In genomic region chr9:121359358-121360294, GRCh38 we compare ENCODE assay signal across 11 cellular contexts. TPM values are rescaled to one million over a fixed set of nuclear protein-coding genes. Genes with fewer than 3 reads are reported as not detected.
DNase-seq lines count a peak whose midpoint lies in the region; ATAC-seq and TF ChIP-seq lines count a peak whose summit lies in the region.
"Had no signal": no experiment of that assay in that cellular context is flagged by ENCODE, and none has a peak within 500 bp of the region (broad histone marks: within the 10 kb centered on the region; RNA-seq: fewer than 3 reads in every experiment).

No MANE protein-coding gene starts in this region.

- no peaks in the 10 kb centered on the region for H3K27me3 ChIP-seq in CD8-positive, alpha-beta T cell (ENCODE audit: insufficient read depth, low read length)
- H3K27me3 ChIP-seq in KMS-11 (ENCODE audit: insufficient read depth, low read depth) (no peaks in the 10 kb centered on the region), osteoblast (ENCODE audit: insufficient read depth, low read length) (no peaks in the 10 kb centered on the region), MG63 (no peaks in the 10 kb centered on the region)

- TF ChIP-seq CTCF in CD8-positive, alpha-beta T cell (IDR thresholded peaks at IDR 0.05): no peak
- TF ChIP-seq CTCF in KMS-11 (conservative IDR thresholded peaks at IDR 0.05; ENCODE audit: low read depth, low read length) (no peak), chondrocyte (IDR thresholded peaks at IDR 0.05) (no peak), osteoblast (IDR thresholded peaks at IDR 0.05; ENCODE audit: extremely low read depth, low read depth, low read length) (no peak)

- H3K79me2 ChIP-seq in KMS-11 (ENCODE audit: insufficient read depth, low read depth): no peaks in the 10 kb centered on the region
- H3K79me2 ChIP-seq in osteoblast (ENCODE audit: insufficient read depth, low read length): peaks cover 56% of the 10 kb centered on the region

- H3K4me1 Mint-ChIP-seq in CD8-positive, alpha-beta T cell (ENCODE audit: low read depth): peaks cover 75% of the 10 kb centered on the region
- peaks cover 54% of the 10 kb centered on the region for H3K4me1 Mint-ChIP-seq in chondrocyte (ENCODE audit: low read depth)

- H3K4me1 ChIP-seq in CD8-positive, alpha-beta T cell (ENCODE audit: insufficient read depth, low read length): peaks cover 44% of the 10 kb centered on the region
- H3K4me1 ChIP-seq in KMS-11 (ENCODE audit: low read depth, poor library complexity, severe bottlenecking): peaks cover 44% of the 10 kb centered on the region
- peaks cover 42% of the 10 kb centered on the region for H3K4me1 ChIP-seq in osteoblast (ENCODE audit: insufficient read depth, low read length)

- no peak overlapping the region for H3K27ac ChIP-seq in CD8-positive, alpha-beta T cell (ENCODE audit: low read depth, low read length)
- H3K27ac ChIP-seq in KMS-11 (peak overlapping the region; percentile 39; the same call in 1 of the 2 replicates), osteoblast (ENCODE audit: low read depth, low read length) (peak overlapping the region; percentile 90)
- H3K27ac ChIP-seq: VCaP had no signal

- DNase-seq in CD8-positive, alpha-beta T cell: no peak
- DNase-seq in chondrocyte (ENCODE audit: low spot score): no peak
- no peak for DNase-seq in osteoblast (ENCODE audit: insufficient read length, low spot score, missing footprints)
- DNase-seq in NCI-H1417 treated with DMSO at 0.1 percent for 48 hours (lab: John Stamatoyannopoulos, UW): no peak
- DNase-seq in MG63: no peak
- DNase-seq in NCI-H2081 treated with DMSO at 0.1 percent for 48 hours (lab: John Stamatoyannopoulos, UW): no peak
- no peak for DNase-seq in LoVo (ENCODE audit: low spot score)
- DNase-seq: H7, NCI-H1048 had no signal

- H3K9me3 ChIP-seq in CD8-positive, alpha-beta T cell (ENCODE audit: low read length): no peaks in the 10 kb centered on the region
- H3K9me3 ChIP-seq in osteoblast (ENCODE audit: low read depth, low read length): no peaks in the 10 kb centered on the region
- no peaks in the 10 kb centered on the region for H3K9me3 ChIP-seq in MG63

- no peaks in the 10 kb centered on the region for H3K27me3 Mint-ChIP-seq in CD8-positive, alpha-beta T cell (ENCODE audit: low read depth)
- H3K27me3 Mint-ChIP-seq in chondrocyte (ENCODE audit: low read depth): no peaks in the 10 kb centered on the region

- intact Hi-C loops in CD8-positive, alpha-beta T cell (cut with DNase I, micrococcal nuclease): loop anchor here in 1 of 2 experiments (1.0 kb wide), 1 partner anchor 8 kb away; no protein-coding TSS in a partner anchor

- H3K36me3 ChIP-seq in CD8-positive, alpha-beta T cell (ENCODE audit: insufficient read depth, low read length): no peaks in the 10 kb centered on the region
- no peaks in the 10 kb centered on the region for H3K36me3 ChIP-seq in KMS-11 (ENCODE audit: insufficient read depth)
- H3K36me3 ChIP-seq in osteoblast (ENCODE audit: insufficient read depth, low read length): peaks cover 6% of the 10 kb centered on the region
- peaks cover 57% of the 10 kb centered on the region for H3K36me3 ChIP-seq in MG63

- H3K4me3 ChIP-seq in CD8-positive, alpha-beta T cell (ENCODE audit: low read depth, low read length): no peak overlapping the region
- H3K4me3 ChIP-seq in KMS-11 (IDR thresholded peaks at IDR 0.05; ENCODE audit: insufficient read depth, low read depth, low read length) (no peak overlapping the region), osteoblast (ENCODE audit: insufficient read depth, low read length) (no peak overlapping the region), MG63 (no peak overlapping the region)

- POLR2A ChIA-PET in CD8-positive, alpha-beta T cell (lab: Charles Lee): interaction anchor here (2.5 kb wide), 1 partner anchor 10 kb away, joined by 9 read pairs; the partner anchor contains the start of gene STOM

- H3K4me2 ChIP-seq in KMS-11: peak overlapping the region; percentile 78
- no peak overlapping the region for H3K4me2 ChIP-seq in osteoblast (ENCODE audit: insufficient read depth, low read length)

- no peak for ATAC-seq in CD8-positive, alpha-beta T cell

- CTCF ChIA-PET in CD8-positive, alpha-beta T cell (lab: Charles Lee): interaction anchor here (3.6 kb wide), 1 partner anchor 40 kb away, joined by 17 read pairs; no protein-coding TSS in a partner anchor

- peak overlapping the region; percentile 78 for H3K27ac Mint-ChIP-seq in CD8-positive, alpha-beta T cell
- H3K27ac Mint-ChIP-seq in chondrocyte (ENCODE audit: unreplicated experiment): peak overlapping the region; percentile 91

- H3K9me3 Mint-ChIP-seq in CD8-positive, alpha-beta T cell: no peaks in the 10 kb centered on the region
- peaks cover 5% of the 10 kb centered on the region for H3K9me3 Mint-ChIP-seq in chondrocyte (ENCODE audit: low read depth)

- H2AFZ ChIP-seq in KMS-11 (ENCODE audit: low read depth) (no peak overlapping the region), osteoblast (ENCODE audit: low read length) (no peak overlapping the region)

- peak overlapping the region; percentile 61 for H3K4me3 Mint-ChIP-seq in CD8-positive, alpha-beta T cell
- no peak overlapping the region for H3K4me3 Mint-ChIP-seq in chondrocyte (ENCODE audit: unreplicated experiment)

- H3K9ac ChIP-seq in KMS-11: no peak overlapping the region

- H4K20me1 ChIP-seq in KMS-11 (ENCODE audit: insufficient read depth) (no peaks in the 10 kb centered on the region), osteoblast (ENCODE audit: insufficient read depth, low read length) (no peaks in the 10 kb centered on the region)

- peaks cover 7% of the 10 kb centered on the region for H3K36me3 Mint-ChIP-seq in CD8-positive, alpha-beta T cell
- H3K36me3 Mint-ChIP-seq in chondrocyte (ENCODE audit: low read depth): no peaks in the 10 kb centered on the region

RNA-seq across cellular contexts. Expression of gene STOM, which starts 10.4 kb away (rescaled TPM):
- total RNA-seq in CD8-positive, alpha-beta T cell: 10 to 100 TPM; 47.4 to 48.2 TPM
- total RNA-seq in chondrocyte (46.5 to 83.6 TPM (median 82.2 TPM) in 3 replicates), osteoblast (114 and 146 TPM in 2 replicates)
- 108 and 114 TPM in 2 replicates for total RNA-seq in MG63 (2014; rRNA removed; shearing (Covaris generic); ENCODE audit: low replicate concordance)
